Comparison of ENCODE assay signal across 8 cellular contexts in the genomic region with DNA sequence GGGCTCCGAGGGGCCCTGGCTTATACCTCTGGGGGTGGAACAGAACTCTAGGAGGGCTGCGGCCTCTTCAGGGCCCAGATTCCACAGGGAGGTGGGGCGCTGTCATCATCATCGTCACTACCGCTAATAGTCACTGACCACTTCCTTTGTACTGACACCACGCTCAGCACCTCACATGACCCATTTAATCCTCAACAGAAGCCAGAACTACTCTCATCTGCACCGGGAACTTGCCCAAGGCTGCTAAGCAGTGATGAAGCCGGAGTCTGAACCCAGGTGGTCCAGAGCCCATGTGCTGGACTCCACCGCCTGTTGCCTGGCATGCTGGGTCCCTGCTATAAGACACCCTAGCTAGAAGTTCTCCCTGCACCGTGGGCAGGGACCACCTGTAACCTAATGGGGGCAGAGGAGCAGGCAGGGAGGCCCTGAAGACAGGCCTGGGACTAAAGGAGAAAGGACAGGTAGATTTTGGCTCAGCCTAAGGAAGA. TPM values are rescaled to one million over a fixed set of nuclear protein-coding genes. Genes with fewer than 3 reads are reported as not detected.
A peak's percentile ranks its signal among the peaks of the same experiment; 100 is the strongest.
DNase-seq lines count a peak whose midpoint lies in the region; ATAC-seq and TF ChIP-seq lines count a peak whose summit lies in the region.

No MANE protein-coding gene starts in this region.

- in situ Hi-C loops in transverse colon (cut with MboI; ENCODE audit: low pct_ligation_motif_present in 1 of 4, low pct_unique_long_range_greater_than_20kb in 1 of 4, low sequenced_read_pairs in 3 of 4) = no loop called here

- no peak overlapping the region for H3K4me3 ChIP-seq in transverse colon

- H3K9me3 ChIP-seq in transverse colon = no peaks in the 10 kb centered on the region

- peak overlapping the region; percentile 69 to 87 (median 80) for H3K4me3 Mint-ChIP-seq in immature natural killer cell

- intact Hi-C loops in Right ventricle myocardium inferior (cut with DNase I) = no loop called here
- intact Hi-C loops in cardiac septum (cut with DNase I) = no loop called here
- intact Hi-C loops in transverse colon (cut with DNase I; ENCODE audit: low total_unique reads) = no loop called here

- TF ChIP-seq CTCF in transverse colon (IDR thresholded peaks at IDR 0.05) = no peak

- TF ChIP-seq EP300 in transverse colon (IDR thresholded peaks at IDR 0.05; ENCODE audit: low read depth) = no peak

- DNase-seq in Right ventricle myocardium inferior (ENCODE audit: missing footprints) (no peak), cardiac septum (ENCODE audit: low spot score) (no peak), immature natural killer cell (peak; percentile 83 to 85 (median 85)), transverse colon (peak; percentile 57), kidney glomerular epithelial cell (lab: John Stamatoyannopoulos, UW) (no peak)
- peak; percentile 18 for DNase-seq in activated gamma-delta T cell treated with anti-CD3 and anti-CD28 coated beads, Interleukin-2, amount 50 U/mL, for 16 hours (ENCODE audit: low read depth)

- H3K4me1 Mint-ChIP-seq in immature natural killer cell = peaks cover 40 to 44% of the 10 kb centered on the region in 2 donors

- ATAC-seq in Right ventricle myocardium inferior (peak; percentile 5), GM18873 (IDR thresholded peaks at IDR 0.05; ENCODE audit: low FRiP score, unreplicated experiment) (no peak), HG03565 (IDR thresholded peaks at IDR 0.05; ENCODE audit: unreplicated experiment) (no peak)

- peak overlapping the region; percentile 93 to 99 (median 98) for H3K27ac Mint-ChIP-seq in immature natural killer cell

- H3K27ac ChIP-seq in transverse colon = peak overlapping the region; percentile 7 to 76 (median 70)

- no peaks in the 10 kb centered on the region for H3K27me3 ChIP-seq in transverse colon

- peaks cover 3 to 22% (median 7%) of the 10 kb centered on the region in 3 donors for H3K27me3 Mint-ChIP-seq in immature natural killer cell (ENCODE audit: low read depth in 3 of 3)

- WGBS in transverse colon (ENCODE audit: low coverage in 1 of 2), 2 donors = 78 to 82% methylated on average over 6 to 10 of the region's 10 CpGs

- H3K4me1 ChIP-seq in transverse colon = peaks cover 9 to 22% (median 12%) of the 10 kb centered on the region in 4 donors

- H3K9me3 Mint-ChIP-seq in immature natural killer cell = no peaks in the 10 kb centered on the region

- H3K36me3 Mint-ChIP-seq in immature natural killer cell = peaks cover 0 to 12% (median 9%) of the 10 kb centered on the region in 3 donors

- H3K36me3 ChIP-seq in transverse colon = no peaks in the 10 kb centered on the region

- TF ChIP-seq POLR2A in transverse colon (IDR thresholded peaks at IDR 0.05) = no peak

RNA-seq across cellular contexts. Expression of a gene that starts 12.0 kb away (rescaled TPM):
- total RNA-seq in Right ventricle myocardium inferior (10.7 TPM), cardiac septum (7.9 TPM), transverse colon (10 to 100 TPM in 3 of 4 donors, 1 to 10 TPM in 1; 3.0 to 48.3 (median 16.2) TPM)
- 100 to 1,000 TPM in 1 of 3 donors, 10 to 100 TPM in 2; 53.1 to 124 (median 57.5) TPM for polyA plus RNA-seq in immature natural killer cell

RNA-seq across cellular contexts. Expression of a gene that starts 22.9 kb away (rescaled TPM):
- total RNA-seq in Right ventricle myocardium inferior (151 TPM), cardiac septum (129 TPM), transverse colon (10 to 100 TPM; 27.7 to 75.1 (median 56.8) TPM)
- 10 to 100 TPM; 51.2 to 85.8 (median 69.1) TPM for polyA plus RNA-seq in immature natural killer cell

RNA-seq across cellular contexts. Expression of a gene that starts 46.2 kb away (rescaled TPM):
- total RNA-seq in Right ventricle myocardium inferior = 39.4 TPM
- 39.5 TPM for total RNA-seq in cardiac septum
- 1 to 10 TPM; 3.2 to 4.0 (median 3.9) TPM for polyA plus RNA-seq in immature natural killer cell
- 100 to 1,000 TPM in 1 of 4 donors, 10 to 100 TPM in 3; 38.6 to 118 (median 41.0) TPM for total RNA-seq in transverse colon

RNA-seq across cellular contexts. Expression of a gene that starts 47.6 kb away (rescaled TPM):
- total RNA-seq in Right ventricle myocardium inferior = 16.0 TPM
- 16.8 TPM for total RNA-seq in cardiac septum
- 10 to 100 TPM; 26.0 to 48.4 (median 34.4) TPM for polyA plus RNA-seq in immature natural killer cell
- 10 to 100 TPM; 24.0 to 99.1 (median 63.1) TPM for total RNA-seq in transverse colon

Comparison
In these comparisons a context has a peak if more than half of its experiments do, and no peak if none do; other contexts are left out.
1. DNase-seq: peak in activated gamma-delta T cell treated with anti-CD3 and anti-CD28 coated beads, Interleukin-2, amount 50 U/mL, for 16 hours (single experiment), immature natural killer cell (3 of 3) and transverse colon (single experiment); none in Right ventricle myocardium inferior (single experiment), cardiac septum (single experiment) and kidney glomerular epithelial cell (single experiment).